In genomic region chr11:134164490-134165370, GRCh38 we compare ENCODE assay signal across 1 cellular context.
TF ChIP-seq lines count a peak whose summit lies in the region.

No MANE protein-coding gene starts in this region.

TF ChIP-seq in HepG2, 621 proteins besides CTCF, POLR2A, EP300 and RAD21:
- TF ChIP-seq SATB2 (CRISPR knock-in tag; IDR thresholded peaks at IDR 0.05) = no peak
- TF ChIP-seq ZNF496 (CRISPR knock-in tag; IDR thresholded peaks at IDR 0.05; ENCODE audit: insufficient replicate concordance) = no peak
- TF ChIP-seq ZBTB37 (CRISPR knock-in tag; IDR thresholded peaks at IDR 0.05) = no peak
- no peak for TF ChIP-seq RXRA (CRISPR knock-in tag; IDR thresholded peaks at IDR 0.05)
- no peak for TF ChIP-seq ZNF207 (IDR thresholded peaks at IDR 0.05; ENCODE audit: borderline replicate concordance)
- no peak for TF ChIP-seq POLR2AphosphoS2 (IDR thresholded peaks at IDR 0.05; ENCODE audit: low read depth, low read length)
- TF ChIP-seq MBNL3 (CRISPR knock-in tag; conservative IDR thresholded peaks at IDR 0.05) = no peak
- TF ChIP-seq PAXIP1 (CRISPR knock-in tag; conservative IDR thresholded peaks at IDR 0.05) = no peak
